Comparison of ENCODE assay signal across 15 cellular contexts in genomic region chr11:15473954-15474837, GRCh38.
DNase-seq lines count a peak whose midpoint lies in the region; ATAC-seq, FAIRE-seq and TF ChIP-seq lines count a peak whose summit lies in the region.
"Had no signal": no experiment of that assay in that cellular context is flagged by ENCODE, and none has a peak within 500 bp of the region (broad histone marks: within the 10 kb centered on the region; RNA-seq: fewer than 3 reads in every experiment).

No MANE protein-coding gene starts in this region.

- TF ChIP-seq POLR2A in H54 (IDR thresholded peaks at IDR 0.05; ENCODE audit: low read depth, low read length) = no peak

- no peak overlapping the region for H3K4me3 ChIP-seq in GM06990 (replicated peaks; ENCODE audit: low read depth, low read length)
- H3K4me3 ChIP-seq: thyroid gland had no signal

- POLR2A ChIA-PET in MCF 10A (lab: Yijun Ruan, JAX) = interaction anchor here (0.6 kb wide), 1 partner anchor 452 kb away, joined by 4 read pairs; no protein-coding TSS in a partner anchor

- H3K27ac Mint-ChIP-seq in MCF 10A (ENCODE audit: low read depth, unreplicated experiment) = no peak overlapping the region
- H3K27ac Mint-ChIP-seq: natural killer cell had no signal

- H3K27me3 ChIP-seq in GM06990 (replicated peaks; ENCODE audit: control insufficient read depth, insufficient read depth, low read length) = no peaks in the 10 kb centered on the region
- H3K27me3 ChIP-seq: thyroid gland had no signal

- BruUV-seq in MCF 10A (replicated peaks; lab: Mats Ljungman, UMichigan) = no TSS peak

- DNase-seq in GM06990 (ENCODE audit: extremely low read depth, insufficient read length) = peak; percentile 37
- DNase-seq in H54 (ENCODE audit: insufficient read length, low spot score) = no peak
- no peak for DNase-seq in MCF 10A (ENCODE audit: unreplicated experiment)
- no peak for DNase-seq in pons (ENCODE audit: low spot score)
- no peak for DNase-seq in left ventricle myocardium superior
- DNase-seq: activated T-cell treated with anti-CD3 and anti-CD28 coated beads, Interleukin-2, amount 50 U/mL, for 4 hours; natural killer cell; NCI-H1105 treated with DMSO at 0.1 percent for 48 hours; NCI-H774; thyroid gland had no signal

- FAIRE-seq in H54 (lab: Jason Lieb, UNC) = no peak
- FAIRE-seq: astrocyte had no signal

- no peaks in the 10 kb centered on the region for H3K36me3 ChIP-seq in GM06990 (ENCODE audit: control insufficient read depth, insufficient read depth, low read length)
- H3K36me3 ChIP-seq: thyroid gland had no signal

- no peaks in the 10 kb centered on the region for H3K36me3 Mint-ChIP-seq in MCF 10A (ENCODE audit: insufficient read depth, unreplicated experiment)
- H3K36me3 Mint-ChIP-seq: natural killer cell had no signal

- H3K27me3 Mint-ChIP-seq in MCF 10A (ENCODE audit: insufficient read depth, unreplicated experiment) = peaks cover 64% of the 10 kb centered on the region

- CTCF ChIA-PET in MCF 10A (lab: Yijun Ruan, JAX) = no interaction called here

- no peak for TF ChIP-seq CTCF in GM06990 (IDR thresholded peaks at IDR 0.05; ENCODE audit: insufficient read depth, low read length, poor library complexity, severe bottlenecking)
- no peak for TF ChIP-seq CTCF in MCF 10A (IDR thresholded peaks at IDR 0.05; ENCODE audit: unreplicated experiment)

- no peak overlapping the region for H3K4me3 Mint-ChIP-seq in MCF 10A (ENCODE audit: unreplicated experiment)
- H3K4me3 Mint-ChIP-seq: activated T-cell treated with anti-CD3 and anti-CD28 coated beads, Interleukin-2, amount 50 U/mL, for 4 hours; natural killer cell had no signal

- no peaks in the 10 kb centered on the region for H3K4me1 Mint-ChIP-seq in MCF 10A (ENCODE audit: insufficient read depth, unreplicated experiment)
- H3K4me1 Mint-ChIP-seq: natural killer cell had no signal

- ATAC-seq in GM19351 (IDR thresholded peaks at IDR 0.05; ENCODE audit: unreplicated experiment) (peak; percentile 85), HG02759 (IDR thresholded peaks at IDR 0.05; ENCODE audit: unreplicated experiment) (peak; percentile 72), HG03442 (IDR thresholded peaks at IDR 0.05; ENCODE audit: unreplicated experiment) (peak; percentile 80), left ventricle myocardium superior (no peak)
- ATAC-seq: activated CD4-positive, CD25-positive, alpha-beta regulatory T cell treated with anti-CD3 and anti-CD28 coated beads, Interleukin-2, amount 50 U/mL, for 24 hours; activated T-cell treated with anti-CD3 and anti-CD28 coated beads, Interleukin-2, amount 50 U/mL, for 4 hours; natural killer cell had no signal

- no peaks in the 10 kb centered on the region for H3K9me3 Mint-ChIP-seq in MCF 10A (ENCODE audit: unreplicated experiment)
- H3K9me3 Mint-ChIP-seq: activated T-cell treated with anti-CD3 and anti-CD28 coated beads, Interleukin-2, amount 50 U/mL, for 4 hours had no signal

- intact Hi-C loops in MCF 10A (cut with micrococcal nuclease) (no loop called here), left ventricle myocardium superior (cut with micrococcal nuclease) (no loop called here)
